ENCODE assay signal across 9 cellular contexts in the genomic region with DNA sequence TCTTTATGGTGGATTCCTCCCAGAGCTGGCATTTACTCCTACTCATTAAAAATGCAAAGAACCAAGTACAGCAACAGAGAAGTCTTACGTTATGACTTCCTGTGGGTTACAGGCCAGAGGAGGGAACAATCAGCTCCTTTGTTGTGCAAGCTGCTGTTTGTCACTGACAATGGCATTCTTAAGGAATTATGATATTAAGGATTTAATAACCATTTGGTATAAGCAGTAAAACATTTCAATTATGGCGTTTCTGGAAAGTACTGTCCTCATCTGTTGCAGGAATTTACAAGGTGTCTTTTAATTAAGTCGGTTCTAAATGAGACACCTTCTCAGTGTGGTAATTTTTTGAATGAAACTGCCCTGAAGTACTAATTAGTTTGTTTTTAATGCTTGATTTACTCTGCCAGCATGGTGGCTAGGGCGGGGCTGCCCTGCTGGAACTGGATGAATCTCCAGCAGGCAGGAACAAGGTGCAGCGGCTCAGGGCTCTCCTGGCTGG. TPM values are rescaled to one million over a fixed set of nuclear protein-coding genes. Genes with fewer than 3 reads are reported as not detected.
A peak's percentile ranks its signal among the peaks of the same experiment; 100 is the strongest.
DNase-seq lines count a peak whose midpoint lies in the region; ATAC-seq and TF ChIP-seq lines count a peak whose summit lies in the region.
"Had no signal": no experiment of that assay in that cellular context is flagged by ENCODE, and none has a peak within 500 bp of the region (broad histone marks: within the 10 kb centered on the region; RNA-seq: fewer than 3 reads in every experiment).

No MANE protein-coding gene starts in this region.

- ATAC-seq in naive thymus-derived CD8-positive, alpha-beta T cell: peak; percentile 86 to 93
- ATAC-seq in GM19324 (IDR thresholded peaks at IDR 0.05; ENCODE audit: low FRiP score, unreplicated experiment): no peak
- ATAC-seq in GM21447 (IDR thresholded peaks at IDR 0.05; ENCODE audit: unreplicated experiment): no peak

- H2BK5ac ChIP-seq in trophoblast cell (ENCODE audit: low read depth, low read length, poor library complexity): no peak overlapping the region

- TF ChIP-seq CTCF in Calu3 (IDR thresholded peaks at IDR 0.05; ENCODE audit: unreplicated experiment) (no peak), type B pancreatic cell (conservative IDR thresholded peaks at IDR 0.05) (no peak)

- H3K36me3 ChIP-seq in trophoblast cell (ENCODE audit: control insufficient read depth in 1 of 2, insufficient read depth in 2 of 2, low read length in 2 of 2): no peaks in the 10 kb centered on the region

- H3K4me1 Mint-ChIP-seq in Calu3 (ENCODE audit: low read depth, unreplicated experiment) (peaks cover 53% of the 10 kb centered on the region), type B pancreatic cell (ENCODE audit: unreplicated experiment) (peaks cover 7% of the 10 kb centered on the region)
- H3K4me1 Mint-ChIP-seq in naive thymus-derived CD8-positive, alpha-beta T cell: peaks cover 25 to 57% (median 54%) of the 10 kb centered on the region in 4 donors

- H3K4me2 ChIP-seq in trophoblast cell (ENCODE audit: low read length): no peak overlapping the region

- no peak overlapping the region for H3K23ac ChIP-seq in trophoblast cell (ENCODE audit: low read length)

- H3K4me1 ChIP-seq in trophoblast cell (ENCODE audit: control insufficient read depth in 1 of 2, insufficient read depth in 2 of 2, low read length in 2 of 2): no peaks in the 10 kb centered on the region

- no peaks in the 10 kb centered on the region for H3K27me3 ChIP-seq in trophoblast cell (ENCODE audit: insufficient read depth, low read length)

- no peak overlapping the region for H3K27ac ChIP-seq in trophoblast cell (ENCODE audit: low read depth, low read length)

- H2BK12ac ChIP-seq in trophoblast cell (ENCODE audit: low read length): no peak overlapping the region

- POLR2A ChIA-PET in naive thymus-derived CD8-positive, alpha-beta T cell (lab: Charles Lee): interaction anchor here (0.5 to 5.1 kb wide), 5 partner anchors 12 to 178 kb away, joined by 3 to 60 read pairs (median 4); no protein-coding TSS in a partner anchor

- H3K36me3 Mint-ChIP-seq in Calu3 (ENCODE audit: insufficient read depth, unreplicated experiment): peaks cover 26% of the 10 kb centered on the region
- no peaks in the 10 kb centered on the region for H3K36me3 Mint-ChIP-seq in naive thymus-derived CD8-positive, alpha-beta T cell
- H3K36me3 Mint-ChIP-seq in type B pancreatic cell: no peaks in the 10 kb centered on the region

- intact Hi-C loops in Calu3 (cut with micrococcal nuclease; ENCODE audit: unreplicated experiment): loop anchor here (5.0 kb wide), 1 partner anchor 38 kb away; no protein-coding TSS in a partner anchor

- H3K9me3 ChIP-seq in trophoblast cell (ENCODE audit: insufficient read depth, low read depth, low read length): no peaks in the 10 kb centered on the region

- no peaks in the 10 kb centered on the region for H3K27me3 Mint-ChIP-seq in Calu3 (ENCODE audit: unreplicated experiment)
- no peaks in the 10 kb centered on the region for H3K27me3 Mint-ChIP-seq in naive thymus-derived CD8-positive, alpha-beta T cell
- H3K27me3 Mint-ChIP-seq in type B pancreatic cell: no peaks in the 10 kb centered on the region

- no peak overlapping the region for H4K91ac ChIP-seq in trophoblast cell (ENCODE audit: low read depth, low read length)

- WGBS in trophoblast cell (ENCODE audit: extremely low coverage, insufficient coverage, insufficient read length): no CpG with 5 or more reads among the region's 5 CpGs

- H3K9me3 Mint-ChIP-seq in Calu3 (ENCODE audit: low read depth, unreplicated experiment) (no peaks in the 10 kb centered on the region), type B pancreatic cell (no peaks in the 10 kb centered on the region)
- no peaks in the 10 kb centered on the region for H3K9me3 Mint-ChIP-seq in naive thymus-derived CD8-positive, alpha-beta T cell
- H3K9me3 Mint-ChIP-seq: activated T-helper 1 cell treated with anti-CD3 and anti-CD28 coated beads, Interleukin-12 subunit alpha, Interleukin-12 subunit beta, Interleukin-2, Interleukin-4 antibody, amounts not matched to agents 30 ng/mL and 10 ng/mL and 1 ng/mL, durations not matched to agents 14 hours and 24 hours and 36 hours had no signal

- H3K18ac ChIP-seq in trophoblast cell (ENCODE audit: low read length): no peak overlapping the region

- H2AFZ ChIP-seq in trophoblast cell (ENCODE audit: insufficient read depth, low read length, poor library complexity): no peak overlapping the region

- DNase-seq in Calu3 (peak; percentile 68), LoVo (ENCODE audit: low spot score) (peak; percentile 71), astrocyte of the hippocampus (ENCODE audit: low read depth, low spot score) (peak; percentile 69), type B pancreatic cell (ENCODE audit: extremely low spot score, unreplicated experiment) (no peak), trophoblast cell (no peak)
- peak in 2 of 10 donors; percentile 41 to 43 for DNase-seq in naive thymus-derived CD8-positive, alpha-beta T cell

- H4K12ac ChIP-seq in trophoblast cell (ENCODE audit: low read depth, low read length): no peak overlapping the region

- H3K27ac Mint-ChIP-seq in Calu3 (ENCODE audit: unreplicated experiment): peak overlapping the region; percentile 97
- H3K27ac Mint-ChIP-seq in naive thymus-derived CD8-positive, alpha-beta T cell: peak overlapping the region; percentile 76 to 96 (median 91)
- no peak overlapping the region for H3K27ac Mint-ChIP-seq in type B pancreatic cell
- H3K27ac Mint-ChIP-seq: activated T-helper 1 cell treated with anti-CD3 and anti-CD28 coated beads, Interleukin-12 subunit alpha, Interleukin-12 subunit beta, Interleukin-2, Interleukin-4 antibody, amounts not matched to agents 30 ng/mL and 10 ng/mL and 1 ng/mL, durations not matched to agents 14 hours and 24 hours and 36 hours had no signal

- no peaks in the 10 kb centered on the region for H3K79me1 ChIP-seq in trophoblast cell (ENCODE audit: low read length)

- H3K4ac ChIP-seq in trophoblast cell (ENCODE audit: low read depth, low read length): no peak overlapping the region

- H3K14ac ChIP-seq in trophoblast cell (ENCODE audit: low read length): no peak overlapping the region

- H3K4me3 Mint-ChIP-seq in Calu3 (ENCODE audit: low read depth, unreplicated experiment): peak overlapping the region; percentile 18
- peak overlapping the region; percentile 45 to 79 (median 74) for H3K4me3 Mint-ChIP-seq in naive thymus-derived CD8-positive, alpha-beta T cell
- H3K4me3 Mint-ChIP-seq in type B pancreatic cell: no peak overlapping the region
- H3K4me3 Mint-ChIP-seq: activated T-helper 1 cell treated with anti-CD3 and anti-CD28 coated beads, Interleukin-12 subunit alpha, Interleukin-12 subunit beta, Interleukin-2, Interleukin-4 antibody, amounts not matched to agents 30 ng/mL and 10 ng/mL and 1 ng/mL, durations not matched to agents 14 hours and 24 hours and 36 hours had no signal

- H3K4me3 ChIP-seq in trophoblast cell (ENCODE audit: low read depth, low read length): no peak overlapping the region

- no peak overlapping the region for H2AK5ac ChIP-seq in trophoblast cell (ENCODE audit: low read length)

- no peak overlapping the region for H4K8ac ChIP-seq in trophoblast cell (ENCODE audit: low read depth, low read length)

- H3K9ac ChIP-seq in trophoblast cell (ENCODE audit: low read length): no peak overlapping the region

- CTCF ChIA-PET in Calu3 (lab: Charles Lee): interaction anchor here (0.9 to 3.1 kb wide), 8 partner anchors 10 to 502 kb away, joined by 3 to 23 read pairs (median 4); no protein-coding TSS in a partner anchor

- H3K79me2 ChIP-seq in trophoblast cell (ENCODE audit: control insufficient read depth, insufficient read depth, low read length, poor library complexity): no peaks in the 10 kb centered on the region

- BruUV-seq in Calu3 (replicated peaks; lab: Mats Ljungman, UMichigan): no TSS peak

- H2BK120ac ChIP-seq in trophoblast cell (ENCODE audit: insufficient read depth, low read length, poor library complexity): no peak overlapping the region

RNA-seq across cellular contexts. Expression of a gene that starts 49.1 kb away (rescaled TPM):
- total RNA-seq in Calu3 (2022) (377 and 410 TPM in 2 replicates), type B pancreatic cell (ENCODE audit: low replicate concordance) (186 and 219 TPM in 2 replicates)
- total RNA-seq in naive thymus-derived CD8-positive, alpha-beta T cell: 10 to 100 TPM; 42.6 to 43.2 TPM
- 10 to 100 TPM; 64.4 to 72.9 (median 68.3) TPM for polyA plus RNA-seq in naive thymus-derived CD8-positive, alpha-beta T cell
- polyA plus RNA-seq in trophoblast cell (2013): 187 and 192 TPM in 2 replicates

Comparison
In these comparisons a context has a peak if more than half of its experiments do, and no peak if none do; other contexts are left out.
1. DNase-seq: peak in Calu3 (single experiment), LoVo (single experiment) and astrocyte of the hippocampus (single experiment); none in type B pancreatic cell (single experiment) and trophoblast cell (0 of 2).
2. ATAC-seq: peak in naive thymus-derived CD8-positive, alpha-beta T cell (2 of 2); none in GM19324 (single experiment) and GM21447 (single experiment).